10 cellular contexts compared by ENCODE assay signal in the genomic region with DNA sequence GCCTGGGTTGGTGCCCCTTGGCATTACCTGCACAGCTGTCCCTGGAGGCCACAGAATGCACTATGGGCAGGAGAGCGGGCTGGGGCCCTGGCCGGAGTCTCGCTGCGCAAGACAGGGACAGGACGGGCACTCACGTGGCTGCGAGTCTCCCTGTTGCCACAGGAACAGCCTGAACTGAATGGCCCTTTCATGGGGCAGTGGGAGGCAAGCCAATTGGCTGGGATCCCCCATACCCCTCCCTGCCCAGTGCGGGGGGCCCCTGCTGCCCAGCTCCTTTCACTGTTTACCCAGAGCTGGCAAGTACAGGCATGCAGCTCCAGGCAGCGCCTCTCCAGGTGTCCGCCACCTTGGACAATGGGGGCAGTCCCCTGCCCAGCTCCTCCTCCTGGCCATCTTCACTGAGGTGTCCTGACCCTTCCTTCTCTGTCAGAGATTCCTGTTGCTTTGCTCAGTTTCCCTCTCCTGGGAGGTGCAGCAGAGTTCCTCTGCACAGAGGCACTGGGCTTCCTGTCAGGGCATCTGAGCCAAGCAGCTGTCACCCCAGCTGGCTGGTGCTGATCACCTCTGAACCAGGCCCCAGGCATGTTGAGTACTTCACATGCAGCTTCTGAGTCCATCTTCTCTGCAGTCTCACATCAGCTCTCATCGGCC. TPM values are rescaled to one million over a fixed set of nuclear protein-coding genes. Genes with fewer than 3 reads are reported as not detected.
DNase-seq lines count a peak whose midpoint lies in the region; ATAC-seq lines count a peak whose summit lies in the region.
"Had no signal": no experiment of that assay in that cellular context is flagged by ENCODE, and none has a peak within 500 bp of the region (broad histone marks: within the 10 kb centered on the region; RNA-seq: fewer than 3 reads in every experiment).

No MANE protein-coding gene starts in this region.

- no peaks in the 10 kb centered on the region for H3K27me3 ChIP-seq in layer of hippocampus (ENCODE audit: control insufficient read depth, insufficient read depth, low read length)

- no peak overlapping the region for H3K27ac Mint-ChIP-seq in activated naive CD4-positive, alpha-beta T cell treated with anti-CD3 and anti-CD28 coated beads, Interleukin-2, amount 50 U/mL, for 72 hours
- no peak overlapping the region for H3K27ac Mint-ChIP-seq in T-helper 2 cell treated with Interferon-gamma antibody and Interleukin-4, amounts not matched to agents 5 μg/mL and 100 μg/mL, for 36 hours
- H3K27ac Mint-ChIP-seq: stimulated activated naive CD8-positive, alpha-beta T cell treated with anti-CD3 and anti-CD28 coated beads, Interleukin-15, Interleukin-2, amounts not matched to agents 100 ng/mL and 50 ng/mL, for 24 hours had no signal

- H3K36me3 Mint-ChIP-seq in activated naive CD4-positive, alpha-beta T cell treated with anti-CD3 and anti-CD28 coated beads, Interleukin-2, amount 50 U/mL, for 72 hours, result no peaks in the 10 kb centered on the region
- no peaks in the 10 kb centered on the region for H3K36me3 Mint-ChIP-seq in T-helper 2 cell treated with Interferon-gamma antibody and Interleukin-4, amounts not matched to agents 5 μg/mL and 100 μg/mL, for 36 hours (ENCODE audit: low read depth)

- H3K27me3 Mint-ChIP-seq in T-helper 2 cell treated with Interferon-gamma antibody and Interleukin-4, amounts not matched to agents 5 μg/mL and 100 μg/mL, for 36 hours (ENCODE audit: low read depth), result no peaks in the 10 kb centered on the region
- H3K27me3 Mint-ChIP-seq: central memory CD8-positive, alpha-beta T cell had no signal

- no peak overlapping the region for H3K4me3 Mint-ChIP-seq in T-helper 2 cell treated with Interferon-gamma antibody and Interleukin-4, amounts not matched to agents 5 μg/mL and 100 μg/mL, for 36 hours
- H3K4me3 Mint-ChIP-seq: central memory CD8-positive, alpha-beta T cell; stimulated activated naive CD8-positive, alpha-beta T cell treated with anti-CD3 and anti-CD28 coated beads, Interleukin-15, Interleukin-2, amounts not matched to agents 100 ng/mL and 50 ng/mL, for 24 hours had no signal

- in situ Hi-C loops in KBM-7 (cut with MboI; ENCODE audit: low pct_unique_long_range_greater_than_20kb, low sequenced_read_pairs), result no loop called here

- peak overlapping the region; percentile 97 for H3K27ac ChIP-seq in layer of hippocampus (ENCODE audit: low read depth, low read length)

- H3K9me3 Mint-ChIP-seq in activated naive CD4-positive, alpha-beta T cell treated with anti-CD3 and anti-CD28 coated beads, Interleukin-2, amount 50 U/mL, for 72 hours, result no peaks in the 10 kb centered on the region
- H3K9me3 Mint-ChIP-seq in T-helper 2 cell treated with Interferon-gamma antibody and Interleukin-4, amounts not matched to agents 5 μg/mL and 100 μg/mL, for 36 hours, result no peaks in the 10 kb centered on the region
- H3K9me3 Mint-ChIP-seq: central memory CD8-positive, alpha-beta T cell; stimulated activated naive CD8-positive, alpha-beta T cell treated with anti-CD3 and anti-CD28 coated beads, Interleukin-15, Interleukin-2, amounts not matched to agents 100 ng/mL and 50 ng/mL, for 24 hours had no signal

- ATAC-seq in activated naive CD4-positive, alpha-beta T cell treated with anti-CD3 and anti-CD28 coated beads, Interleukin-2, amount 50 U/mL, for 72 hours, result no peak
- ATAC-seq in GM19023 (IDR thresholded peaks at IDR 0.05; ENCODE audit: unreplicated experiment), result no peak

- peak; percentile 43 for DNase-seq in NAMALWA (ENCODE audit: low spot score)
- peak in 55 of 56 donors; percentile 68 to 97 (median 91) for DNase-seq in amygdala (lab: John Stamatoyannopoulos, UW)
- DNase-seq in superior temporal gyrus (ENCODE audit: extremely low spot score), result peak; percentile 96
- DNase-seq in activated naive CD4-positive, alpha-beta T cell treated with anti-CD3 and anti-CD28 coated beads, Interleukin-2, amount 50 U/mL, for 72 hours (ENCODE audit: low spot score in 2 of 2), result no peak
- no peak for DNase-seq in T-helper 2 cell treated with Interferon-gamma antibody and Interleukin-4, amounts not matched to agents 5 μg/mL and 100 μg/mL, for 36 hours (ENCODE audit: low spot score)
- DNase-seq in KBM-7, result no peak

- peaks cover 6% of the 10 kb centered on the region for H3K4me1 Mint-ChIP-seq in T-helper 2 cell treated with Interferon-gamma antibody and Interleukin-4, amounts not matched to agents 5 μg/mL and 100 μg/mL, for 36 hours (ENCODE audit: low read depth)

RNA-seq across cellular contexts. Expression of a gene that starts 5.2 kb away (rescaled TPM):
- total RNA-seq in activated naive CD4-positive, alpha-beta T cell treated with anti-CD3 and anti-CD28 coated beads, Interleukin-2, amount 50 U/mL, for 72 hours, result 1 to 10 TPM in 1 of 2 donors, under 1 TPM in 1; 0.66 to 1.3 TPM

RNA-seq across cellular contexts. Expression of a gene that starts 29.8 kb away (rescaled TPM):
- not detected for total RNA-seq in activated naive CD4-positive, alpha-beta T cell treated with anti-CD3 and anti-CD28 coated beads, Interleukin-2, amount 50 U/mL, for 72 hours

RNA-seq across cellular contexts. Expression of a gene that starts 35.6 kb away (rescaled TPM):
- total RNA-seq in activated naive CD4-positive, alpha-beta T cell treated with anti-CD3 and anti-CD28 coated beads, Interleukin-2, amount 50 U/mL, for 72 hours, result not detected

RNA-seq across cellular contexts. Expression of a gene that starts 42.0 kb away (rescaled TPM):
- total RNA-seq in activated naive CD4-positive, alpha-beta T cell treated with anti-CD3 and anti-CD28 coated beads, Interleukin-2, amount 50 U/mL, for 72 hours, result 10 to 100 TPM; 37.6 to 38.8 TPM

RNA-seq across cellular contexts. Expression of a gene that starts 46.6 kb away (rescaled TPM):
- not detected for total RNA-seq in activated naive CD4-positive, alpha-beta T cell treated with anti-CD3 and anti-CD28 coated beads, Interleukin-2, amount 50 U/mL, for 72 hours

Comparison
In these comparisons a context has a peak if more than half of its experiments do, and no peak if none do; other contexts are left out.
1. DNase-seq: peak in NAMALWA (single experiment), amygdala (55 of 56) and superior temporal gyrus (single experiment); none in activated naive CD4-positive, alpha-beta T cell treated with anti-CD3 and anti-CD28 coated beads, Interleukin-2, amount 50 U/mL, for 72 hours (0 of 2), T-helper 2 cell treated with Interferon-gamma antibody and Interleukin-4, amounts not matched to agents 5 μg/mL and 100 μg/mL, for 36 hours (single experiment) and KBM-7 (single experiment).